Comparison of ENCODE assay signal across 8 cellular contexts in genomic region chr2:132038179-132038882, GRCh38.
DNase-seq lines count a peak whose midpoint lies in the region; ATAC-seq and TF ChIP-seq lines count a peak whose summit lies in the region.

No MANE protein-coding gene starts in this region.

- CTCF ChIA-PET in GM10248 (lab: Yijun Ruan, JAX), result no interaction called here

- H3K27me3 Mint-ChIP-seq in brain (peaks cover 5% of the 10 kb centered on the region), mesothelial cell of epicardium (ENCODE audit: low read depth) (peaks cover 12% of the 10 kb centered on the region)

- H3K4me3 Mint-ChIP-seq in brain (peak overlapping the region in 4 of 5 experiments; percentile 80 to 94 (median 87)), mesothelial cell of epicardium (peak overlapping the region; percentile 73)

- H3K27ac Mint-ChIP-seq in brain (peak overlapping the region in 4 of 5 experiments; percentile 18 to 95 (median 64)), mesothelial cell of epicardium (no peak overlapping the region)

- POLR2A ChIA-PET in GM10248 (lab: Yijun Ruan, JAX), result no interaction called here

- no peaks in the 10 kb centered on the region for H3K36me3 Mint-ChIP-seq in brain
- H3K36me3 Mint-ChIP-seq in mesothelial cell of epicardium, result no peaks in the 10 kb centered on the region

- ATAC-seq in HG02981 (IDR thresholded peaks at IDR 0.05; ENCODE audit: unreplicated experiment) (no peak), HG03432 (IDR thresholded peaks at IDR 0.05; ENCODE audit: unreplicated experiment) (no peak), HG03571 (IDR thresholded peaks at IDR 0.05; ENCODE audit: unreplicated experiment) (no peak), HG03460 (IDR thresholded peaks at IDR 0.05; ENCODE audit: unreplicated experiment) (no peak)

- peaks cover 3 to 11% (median 7%) of the 10 kb centered on the region in 5 experiments for H3K9me3 Mint-ChIP-seq in brain
- peaks cover 6% of the 10 kb centered on the region for H3K9me3 Mint-ChIP-seq in mesothelial cell of epicardium

- DNase-seq in AG08395 (ENCODE audit: low spot score) (peak; percentile 0), GM10248 (ENCODE audit: extremely low spot score) (peak; percentile 1), mesothelial cell of epicardium (ENCODE audit: low spot score in 2 of 2, unreplicated experiment in 2 of 2) (no peak)

- TF ChIP-seq CTCF in GM10248 (IDR thresholded peaks at IDR 0.05; ENCODE audit: control extremely low read depth, extremely low read depth, low read depth, missing control alignments) (no peak), brain (conservative IDR thresholded peaks at IDR 0.05) (no peak), mesothelial cell of epicardium (IDR thresholded peaks at IDR 0.05; ENCODE audit: unreplicated experiment) (no peak)

- H3K4me1 Mint-ChIP-seq in brain (peaks cover 17% of the 10 kb centered on the region), mesothelial cell of epicardium (peaks cover 7% of the 10 kb centered on the region)

Comparison
In these comparisons a context has a peak if more than half of its experiments do, and no peak if none do; other contexts are left out.
1. DNase-seq: peak in AG08395 (single experiment) and GM10248 (single experiment); none in mesothelial cell of epicardium (0 of 2).